In genomic region chr1:14479865-14480264, GRCh38 we compare ENCODE assay signal across 16 cellular contexts.
"Had no signal": no experiment of that assay in that cellular context is flagged by ENCODE, and none has a peak within 500 bp of the region (broad histone marks: within the 10 kb centered on the region; RNA-seq: fewer than 3 reads in every experiment).

No MANE protein-coding gene starts in this region.

- H3K4me1 Mint-ChIP-seq: activated CD4-positive, alpha-beta memory T cell treated with anti-CD3 and anti-CD28 coated beads, Interleukin-2, amount 10 ng/mL, durations not matched to agents 7 days and 5 days; activated naive CD8-positive, alpha-beta T cell treated with anti-CD3 and anti-CD28 coated beads, Interleukin-2, amount 50 U/mL, for 24 hours; natural killer cell; stimulated activated effector memory CD8-positive, alpha-beta T cell treated with anti-CD3 and anti-CD28 coated beads, Interleukin-12 subunit alpha, Interleukin-12 subunit beta, amount 100 ng/mL, for 72 hours had no signal

- H3K27ac Mint-ChIP-seq: activated CD4-positive, alpha-beta memory T cell treated with anti-CD3 and anti-CD28 coated beads, Interleukin-2, amount 10 ng/mL, durations not matched to agents 7 days and 5 days; activated naive CD8-positive, alpha-beta T cell treated with anti-CD3 and anti-CD28 coated beads, Interleukin-2, amount 50 U/mL, for 24 hours; natural killer cell; progenitor cell of endocrine pancreas; stimulated activated effector memory CD8-positive, alpha-beta T cell treated with anti-CD3 and anti-CD28 coated beads, Interleukin-12 subunit alpha, Interleukin-12 subunit beta, amount 100 ng/mL, for 72 hours had no signal

- H3K27ac ChIP-seq: coronary artery, tibial artery, VCaP had no signal

- H3K9me3 ChIP-seq: mucosa of descending colon had no signal

- H3K4me1 ChIP-seq: tibial artery had no signal

- DNase-seq: activated CD4-positive, alpha-beta memory T cell treated with anti-CD3 and anti-CD28 coated beads, Interleukin-2, amount 10 ng/mL, durations not matched to agents 7 days and 5 days; activated naive CD8-positive, alpha-beta T cell treated with anti-CD3 and anti-CD28 coated beads, Interleukin-2, amount 50 U/mL, for 24 hours; caudate nucleus; effector CD8-positive, alpha-beta T cell; hippocampal formation; left colon; mucosa of descending colon; natural killer cell; nucleus accumbens; right cardiac atrium; T-helper 9 cell; tibial artery had no signal

- H3K4me3 Mint-ChIP-seq: activated CD4-positive, alpha-beta memory T cell treated with anti-CD3 and anti-CD28 coated beads, Interleukin-2, amount 10 ng/mL, durations not matched to agents 7 days and 5 days; activated naive CD8-positive, alpha-beta T cell treated with anti-CD3 and anti-CD28 coated beads, Interleukin-2, amount 50 U/mL, for 24 hours; natural killer cell; stimulated activated effector memory CD8-positive, alpha-beta T cell treated with anti-CD3 and anti-CD28 coated beads, Interleukin-12 subunit alpha, Interleukin-12 subunit beta, amount 100 ng/mL, for 72 hours had no signal

- H3K4me3 ChIP-seq: coronary artery, mucosa of descending colon, tibial artery had no signal

- H3K27me3 Mint-ChIP-seq: activated CD4-positive, alpha-beta memory T cell treated with anti-CD3 and anti-CD28 coated beads, Interleukin-2, amount 10 ng/mL, durations not matched to agents 7 days and 5 days had no signal

- H3K9me3 Mint-ChIP-seq: activated CD4-positive, alpha-beta memory T cell treated with anti-CD3 and anti-CD28 coated beads, Interleukin-2, amount 10 ng/mL, durations not matched to agents 7 days and 5 days; natural killer cell; stimulated activated effector memory CD8-positive, alpha-beta T cell treated with anti-CD3 and anti-CD28 coated beads, Interleukin-12 subunit alpha, Interleukin-12 subunit beta, amount 100 ng/mL, for 72 hours had no signal

- H3K36me3 Mint-ChIP-seq: natural killer cell; stimulated activated effector memory CD8-positive, alpha-beta T cell treated with anti-CD3 and anti-CD28 coated beads, Interleukin-12 subunit alpha, Interleukin-12 subunit beta, amount 100 ng/mL, for 72 hours had no signal

- H3K36me3 ChIP-seq: tibial artery had no signal
